ENCODE assay signal across 9 cellular contexts in genomic region chr10:98748298-98748697, GRCh38.
DNase-seq lines count a peak whose midpoint lies in the region; ATAC-seq and TF ChIP-seq lines count a peak whose summit lies in the region.
"Had no signal": no experiment of that assay in that cellular context is flagged by ENCODE, and none has a peak within 500 bp of the region (broad histone marks: within the 10 kb centered on the region; RNA-seq: fewer than 3 reads in every experiment).

No MANE protein-coding gene starts in this region.

- TF ChIP-seq CTCF in astrocyte of the cerebellum (IDR thresholded peaks at IDR 0.05; ENCODE audit: low read depth, low read length, missing control alignments) (peak; percentile 14), uterus (IDR thresholded peaks at IDR 0.05) (no peak)

- peaks cover 0 to 11% (median 7%) of the 10 kb centered on the region in 7 donors for H3K9me3 Mint-ChIP-seq in naive B cell

- TF ChIP-seq POLR2A in uterus (IDR thresholded peaks at IDR 0.05) = no peak

- TF ChIP-seq RAD21 in Ishikawa (IDR thresholded peaks at IDR 0.05; ENCODE audit: low read depth) = peak; percentile 48

- peaks cover 6 to 15% (median 9%) of the 10 kb centered on the region in 3 donors for H3K27me3 Mint-ChIP-seq in naive B cell

- in situ Hi-C loops in astrocyte of the cerebellum (cut with HindIII; ENCODE audit: low sequenced_read_pairs) = no loop called here

- H3K4me3 ChIP-seq in astrocyte of the cerebellum (ENCODE audit: low read depth, low read length) (no peak overlapping the region), uterus (no peak overlapping the region)
- H3K4me3 ChIP-seq: BLaER1 had no signal

- no peaks in the 10 kb centered on the region for H3K36me3 Mint-ChIP-seq in naive B cell

- no peak overlapping the region for H3K27ac ChIP-seq in uterus
- H3K27ac ChIP-seq: BLaER1 had no signal

- no peak overlapping the region for H3K4me3 Mint-ChIP-seq in naive B cell

- no peaks in the 10 kb centered on the region for H3K27me3 ChIP-seq in uterus
- H3K27me3 ChIP-seq: BLaER1 had no signal

- no peaks in the 10 kb centered on the region for H3K9me3 ChIP-seq in uterus

- H3K36me3 ChIP-seq in uterus = no peaks in the 10 kb centered on the region
- H3K36me3 ChIP-seq: BLaER1 had no signal

- H3K27ac Mint-ChIP-seq in naive B cell = no peak overlapping the region

- no peaks in the 10 kb centered on the region for H3K4me1 Mint-ChIP-seq in naive B cell

- intact Hi-C loops in uterus (cut with DNase I; ENCODE audit: low total_unique reads) = no loop called here

- no peaks in the 10 kb centered on the region for H3K4me1 ChIP-seq in uterus
- H3K4me1 ChIP-seq: BLaER1 had no signal

- TF ChIP-seq EP300 in Ishikawa (IDR thresholded peaks at IDR 0.05; ENCODE audit: borderline replicate concordance) = no peak

- peak; percentile 1 for DNase-seq in NCI-H1092 treated with DMSO at 0.1 percent for 48 hours (lab: John Stamatoyannopoulos, UW)
- DNase-seq in NCI-H1092 (lab: John Stamatoyannopoulos, UW) = no peak
- DNase-seq in astrocyte of the cerebellum (ENCODE audit: low read depth) = peak; percentile 1
- peak; percentile 1 for DNase-seq in naive B cell
- DNase-seq in activated T-cell treated with anti-CD3 and anti-CD28 coated beads, Interleukin-2, amount 50 U/mL, for 48 hours = no peak
- no peak for DNase-seq in DMS79 (lab: John Stamatoyannopoulos, UW)
- no peak for DNase-seq in uterus

- ATAC-seq in naive B cell (ENCODE audit: low read depth in 2 of 2) = no peak

TF ChIP-seq in Ishikawa, 13 proteins besides CTCF, POLR2A, EP300 and RAD21:
- TF ChIP-seq, protein P1, sequence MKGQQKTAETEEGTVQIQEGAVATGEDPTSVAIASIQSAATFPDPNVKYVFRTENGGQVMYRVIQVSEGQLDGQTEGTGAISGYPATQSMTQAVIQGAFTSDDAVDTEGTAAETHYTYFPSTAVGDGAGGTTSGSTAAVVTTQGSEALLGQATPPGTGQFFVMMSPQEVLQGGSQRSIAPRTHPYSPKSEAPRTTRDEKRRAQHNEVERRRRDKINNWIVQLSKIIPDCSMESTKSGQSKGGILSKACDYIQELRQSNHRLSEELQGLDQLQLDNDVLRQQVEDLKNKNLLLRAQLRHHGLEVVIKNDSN (IDR thresholded peaks at IDR 0.05) = no peak
- TF ChIP-seq, protein P2, sequence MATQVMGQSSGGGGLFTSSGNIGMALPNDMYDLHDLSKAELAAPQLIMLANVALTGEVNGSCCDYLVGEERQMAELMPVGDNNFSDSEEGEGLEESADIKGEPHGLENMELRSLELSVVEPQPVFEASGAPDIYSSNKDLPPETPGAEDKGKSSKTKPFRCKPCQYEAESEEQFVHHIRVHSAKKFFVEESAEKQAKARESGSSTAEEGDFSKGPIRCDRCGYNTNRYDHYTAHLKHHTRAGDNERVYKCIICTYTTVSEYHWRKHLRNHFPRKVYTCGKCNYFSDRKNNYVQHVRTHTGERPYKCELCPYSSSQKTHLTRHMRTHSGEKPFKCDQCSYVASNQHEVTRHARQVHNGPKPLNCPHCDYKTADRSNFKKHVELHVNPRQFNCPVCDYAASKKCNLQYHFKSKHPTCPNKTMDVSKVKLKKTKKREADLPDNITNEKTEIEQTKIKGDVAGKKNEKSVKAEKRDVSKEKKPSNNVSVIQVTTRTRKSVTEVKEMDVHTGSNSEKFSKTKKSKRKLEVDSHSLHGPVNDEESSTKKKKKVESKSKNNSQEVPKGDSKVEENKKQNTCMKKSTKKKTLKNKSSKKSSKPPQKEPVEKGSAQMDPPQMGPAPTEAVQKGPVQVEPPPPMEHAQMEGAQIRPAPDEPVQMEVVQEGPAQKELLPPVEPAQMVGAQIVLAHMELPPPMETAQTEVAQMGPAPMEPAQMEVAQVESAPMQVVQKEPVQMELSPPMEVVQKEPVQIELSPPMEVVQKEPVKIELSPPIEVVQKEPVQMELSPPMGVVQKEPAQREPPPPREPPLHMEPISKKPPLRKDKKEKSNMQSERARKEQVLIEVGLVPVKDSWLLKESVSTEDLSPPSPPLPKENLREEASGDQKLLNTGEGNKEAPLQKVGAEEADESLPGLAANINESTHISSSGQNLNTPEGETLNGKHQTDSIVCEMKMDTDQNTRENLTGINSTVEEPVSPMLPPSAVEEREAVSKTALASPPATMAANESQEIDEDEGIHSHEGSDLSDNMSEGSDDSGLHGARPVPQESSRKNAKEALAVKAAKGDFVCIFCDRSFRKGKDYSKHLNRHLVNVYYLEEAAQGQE (IDR thresholded peaks at IDR 0.05; ENCODE audit: low read depth) = no peak
- TF ChIP-seq TAF1 (IDR thresholded peaks at IDR 0.05; ENCODE audit: low read depth) (no peak), EGR1 (IDR thresholded peaks at IDR 0.05) (no peak), TEAD4 (IDR thresholded peaks at IDR 0.05) (no peak), YY1 (IDR thresholded peaks at IDR 0.05; ENCODE audit: low read depth) (no peak), ZBTB7A (IDR thresholded peaks at IDR 0.05; ENCODE audit: low read depth) (no peak), MAX (IDR thresholded peaks at IDR 0.05) (no peak), TCF12 (IDR thresholded peaks at IDR 0.05; ENCODE audit: low read depth) (no peak)

Comparison
In these comparisons a context has a peak if more than half of its experiments do, and no peak if none do; other contexts are left out.
1. DNase-seq: peak in NCI-H1092 treated with DMSO at 0.1 percent for 48 hours (single experiment), astrocyte of the cerebellum (single experiment) and naive B cell (single experiment); none in NCI-H1092 (single experiment), activated T-cell treated with anti-CD3 and anti-CD28 coated beads, Interleukin-2, amount 50 U/mL, for 48 hours (0 of 2), DMS79 (single experiment) and uterus (0 of 2).